In genomic region chr3:196322-197153, GRCh38 we compare ENCODE assay signal across 8 cellular contexts. TPM values are rescaled to one million over a fixed set of nuclear protein-coding genes. Genes with fewer than 3 reads are reported as not detected.
DNase-seq lines count a peak whose midpoint lies in the region; ATAC-seq and TF ChIP-seq lines count a peak whose summit lies in the region.
"Had no signal": no experiment of that assay in that cellular context is flagged by ENCODE, and none has a peak within 500 bp of the region (broad histone marks: within the 10 kb centered on the region; RNA-seq: fewer than 3 reads in every experiment).

TSS of gene CHL1 (plus strand) at chr3:196763. CDS start at chr3:319777, 123,014 bp downstream.

- no peak within 1 kb of the TSS for H3K27ac ChIP-seq in H9 (ENCODE audit: insufficient read length, low read depth, low read length)
- H3K27ac ChIP-seq in SU-DHL-6 (ENCODE audit: low read depth, low read length) = no peak within 1 kb of the TSS
- no peak within 1 kb of the TSS for H3K27ac ChIP-seq in iPS-18a (ENCODE audit: low read length)
- no peak within 1 kb of the TSS for H3K27ac ChIP-seq in RWPE1

- no peak within 1 kb of the TSS for H4K8ac ChIP-seq in H9 (replicated peaks; ENCODE audit: insufficient read length, low read depth, low read length)

- H2AFZ ChIP-seq in H9 (ENCODE audit: low read length) (no peak within 1 kb of the TSS), SU-DHL-6 (ENCODE audit: low read depth, low read length, severe bottlenecking) (peak within 1 kb of the TSS; percentile 65)

- no peak within 1 kb of the TSS for H3K23ac ChIP-seq in H9 (ENCODE audit: insufficient read length, low read depth, low read length)

- H3K4me1 ChIP-seq in H9 (ENCODE audit: insufficient read depth, low read length) (no peaks in the 10 kb centered on the region), iPS-18a (ENCODE audit: control insufficient read depth, low read depth, low read length) (peaks cover 7% of the 10 kb centered on the region)

- H3K18ac ChIP-seq in H9 (ENCODE audit: insufficient read length, low read depth, low read length) = no peak within 1 kb of the TSS

- H3K4me3 ChIP-seq in SU-DHL-6 (ENCODE audit: insufficient read depth, low read length, poor library complexity, severe bottlenecking) (peak within 1 kb of the TSS; percentile 50), iPS-18a (ENCODE audit: low read length) (peak within 1 kb of the TSS; percentile 62)

- H2AK5ac ChIP-seq in H9 (ENCODE audit: insufficient read length, low read length) = no peak within 1 kb of the TSS

- peaks cover 0 to 5% of the 10 kb centered on the region in 2 experiments; a peak in 2 of 4 replicates for H3K4me1 Mint-ChIP-seq in H9
- H3K4me1 Mint-ChIP-seq in stimulated activated naive B cell treated with anti-CD40 and anti-IgM and Interleukin-4, amounts not matched to agents 10 μg/mL and 1 μg/mL and 100 μg/mL, for 72 hours = peaks cover 5 to 26% of the 10 kb centered on the region in 2 donors

- H3K27ac Mint-ChIP-seq in H9 = no peak within 1 kb of the TSS
- H3K27ac Mint-ChIP-seq in stimulated activated naive B cell treated with anti-CD40 and anti-IgM and Interleukin-4, amounts not matched to agents 10 μg/mL and 1 μg/mL and 100 μg/mL, for 72 hours = peak within 1 kb of the TSS; percentile 91

- POLR2A ChIA-PET in RWPE1 (lab: Yijun Ruan, JAX; ENCODE audit: low non-redundant PET) = no interaction called here

- H3K9me2 ChIP-seq in SU-DHL-6 (replicated peaks; ENCODE audit: insufficient read depth, low read length) = no peaks in the 10 kb centered on the region

- no peak within 1 kb of the TSS for H2BK120ac ChIP-seq in H9 (ENCODE audit: low read depth, low read length, poor library complexity, severe bottlenecking)

- H3K56ac ChIP-seq in H9 (ENCODE audit: insufficient read length, low read depth, low read length) = no peak within 1 kb of the TSS

- CTCF ChIA-PET in RWPE1 (lab: Yijun Ruan, JAX) = no interaction called here

- TF ChIP-seq CTCF in H9 (conservative IDR thresholded peaks at IDR 0.05) (no peak), SU-DHL-6 (IDR thresholded peaks at IDR 0.05; ENCODE audit: insufficient read depth, low read length, poor library complexity, severe bottlenecking) (no peak), RWPE1 (conservative IDR thresholded peaks at IDR 0.05; ENCODE audit: low read depth) (no peak)

- peak within 1 kb of the TSS; percentile 87 for H3K4me2 ChIP-seq in H9 (ENCODE audit: insufficient read depth, insufficient read length, low read length)
- peak within 1 kb of the TSS; percentile 66 for H3K4me2 ChIP-seq in SU-DHL-6 (ENCODE audit: low read depth, low read length, poor library complexity, severe bottlenecking)

- no peaks in the 10 kb centered on the region for H3F3A ChIP-seq in SU-DHL-6 (ENCODE audit: insufficient read depth)

- no peak within 1 kb of the TSS for H2BK15ac ChIP-seq in H9 (ENCODE audit: low read depth, low read length)

- H2BK20ac ChIP-seq in H9 (ENCODE audit: low read depth, low read length, poor library complexity, severe bottlenecking) = no peak within 1 kb of the TSS

- H4K91ac ChIP-seq in H9 (ENCODE audit: insufficient read length, low read depth, low read length) = no peak within 1 kb of the TSS

- no peaks in the 10 kb centered on the region; a peak in 1 of 7 replicates for H3K36me3 Mint-ChIP-seq in H9 (ENCODE audit: insufficient read depth in 1 of 3, low read depth in 3 of 3)
- H3K36me3 Mint-ChIP-seq in stimulated activated naive B cell treated with anti-CD40 and anti-IgM and Interleukin-4, amounts not matched to agents 10 μg/mL and 1 μg/mL and 100 μg/mL, for 72 hours = peaks cover 3 to 4% of the 10 kb centered on the region in 2 donors

- no peak within 1 kb of the TSS for H2BK12ac ChIP-seq in H9 (ENCODE audit: insufficient read length, low read depth, low read length)

- H3K23me2 ChIP-seq in H9 (ENCODE audit: insufficient read length, low read depth, low read length, poor library complexity, severe bottlenecking) = peaks cover 16% of the 10 kb centered on the region

- peaks cover 80% of the 10 kb centered on the region for H3K27me3 Mint-ChIP-seq in H9 (ENCODE audit: low read depth)
- peaks cover 14 to 25% of the 10 kb centered on the region in 2 donors for H3K27me3 Mint-ChIP-seq in stimulated activated naive B cell treated with anti-CD40 and anti-IgM and Interleukin-4, amounts not matched to agents 10 μg/mL and 1 μg/mL and 100 μg/mL, for 72 hours

- H3K4ac ChIP-seq in H9 (ENCODE audit: low read depth, low read length) = no peak within 1 kb of the TSS

- no peaks in the 10 kb centered on the region for H3K79me1 ChIP-seq in H9 (ENCODE audit: insufficient read depth, low read depth, low read length, poor library complexity, severe bottlenecking)

- H3K9ac ChIP-seq in H9 (ENCODE audit: extremely low read depth, insufficient read length, low read length) = peak within 1 kb of the TSS; percentile 54
- peak within 1 kb of the TSS; percentile 44 for H3K9ac ChIP-seq in SU-DHL-6 (ENCODE audit: low read length)
- peak within 1 kb of the TSS; percentile 11 for H3K9ac ChIP-seq in iPS-18a (ENCODE audit: low read length)

- H3K4me3 Mint-ChIP-seq in H9 = peak within 1 kb of the TSS; percentile 66 to 89
- H3K4me3 Mint-ChIP-seq in stimulated activated naive B cell treated with anti-CD40 and anti-IgM and Interleukin-4, amounts not matched to agents 10 μg/mL and 1 μg/mL and 100 μg/mL, for 72 hours = peak within 1 kb of the TSS; percentile 84 to 87

- no peaks in the 10 kb centered on the region for H3K36me3 ChIP-seq in SU-DHL-6 (ENCODE audit: low read length)
- H3K36me3 ChIP-seq in iPS-18a (ENCODE audit: control insufficient read depth, low read depth, low read length) = no peaks in the 10 kb centered on the region

- WGBS in H9 (ENCODE audit: extremely low coverage, insufficient read length, low lambda C conversion rate) = no CpG with 5 or more reads among the region's 64 CpGs

- no peak within 1 kb of the TSS for H3K14ac ChIP-seq in H9 (ENCODE audit: insufficient read depth, low read length)

- H3T11ph ChIP-seq in H9 (ENCODE audit: low read length) = no peak within 1 kb of the TSS

- no peak within 1 kb of the TSS for H2BK5ac ChIP-seq in H9 (ENCODE audit: insufficient read length, low read length)

- H3K27me3 ChIP-seq in H9 (ENCODE audit: insufficient read depth, low read length) = peaks cover 6% of the 10 kb centered on the region; the same call in 1 of the 2 replicates
- H3K27me3 ChIP-seq in SU-DHL-6 (ENCODE audit: low read length) = no peaks in the 10 kb centered on the region
- H3K27me3 ChIP-seq in iPS-18a (ENCODE audit: control insufficient read depth, insufficient read depth, low read length) = peaks cover 59% of the 10 kb centered on the region

- no peak within 1 kb of the TSS for H4K5ac ChIP-seq in H9 (ENCODE audit: insufficient read length, low read depth, low read length)

- H3K9me3 Mint-ChIP-seq in H9 = no peaks in the 10 kb centered on the region
- peaks cover 0 to 3% of the 10 kb centered on the region in 2 donors for H3K9me3 Mint-ChIP-seq in stimulated activated naive B cell treated with anti-CD40 and anti-IgM and Interleukin-4, amounts not matched to agents 10 μg/mL and 1 μg/mL and 100 μg/mL, for 72 hours

- H3K79me2 ChIP-seq in H9 (ENCODE audit: insufficient read depth, low read length) (no peaks in the 10 kb centered on the region), SU-DHL-6 (ENCODE audit: insufficient read depth, low read length) (no peaks in the 10 kb centered on the region)

- DNase-seq in H9 (peak; percentile 56), RWPE1 (ENCODE audit: low spot score) (no peak)
- no peak for DNase-seq in stimulated activated naive B cell treated with anti-CD40 and anti-IgM and Interleukin-4, amounts not matched to agents 10 μg/mL and 1 μg/mL and 100 μg/mL, for 72 hours
- DNase-seq in stimulated activated CD4-positive, alpha-beta T cell treated with anti-CD3 and anti-CD28 coated beads, Interleukin-2, amount 100 ng/mL, for 48 hours = no peak
- DNase-seq in stimulated activated CD4-positive, alpha-beta T cell treated with anti-CD3 and anti-CD28 coated beads, Interleukin-4, amount 100 ng/mL, for 1 hour = no peak

- no peaks in the 10 kb centered on the region for H3K9me3 ChIP-seq in H9 (ENCODE audit: control insufficient read depth, low read depth, low read length)
- H3K9me3 ChIP-seq in SU-DHL-6 (ENCODE audit: insufficient read depth, low read length) = no peaks in the 10 kb centered on the region
- no peaks in the 10 kb centered on the region for H3K9me3 ChIP-seq in iPS-18a (ENCODE audit: control insufficient read depth, low read depth, low read length)

- H4K20me1 ChIP-seq in H9 (ENCODE audit: control insufficient read depth, insufficient read depth, insufficient read length) (no peaks in the 10 kb centered on the region), SU-DHL-6 (ENCODE audit: low read depth, low read length) (no peaks in the 10 kb centered on the region)

- ATAC-seq in stimulated activated naive B cell treated with anti-CD40 and anti-IgM and Interleukin-4, amounts not matched to agents 10 μg/mL and 1 μg/mL and 100 μg/mL, for 72 hours (replicated peaks) = peak in 1 of 2 donors; percentile 25
- ATAC-seq: Panc1 had no signal

RNA-seq across cellular contexts. Expression of gene CHL1, which starts in this region (rescaled TPM):
- 0.04 TPM in 1 of 2 replicates, not detected in the other for total RNA-seq in H9 (2021)

Comparison
In these comparisons a context has a peak if more than half of its experiments do, and no peak if none do; other contexts are left out.
1. Peak in DNase-seq, H3K9ac ChIP-seq and H3K4me2 ChIP-seq in H9; RNA of the gene not detected or under 1 TPM.